Comparison of ENCODE assay signal across 13 cellular contexts in the genomic region with DNA sequence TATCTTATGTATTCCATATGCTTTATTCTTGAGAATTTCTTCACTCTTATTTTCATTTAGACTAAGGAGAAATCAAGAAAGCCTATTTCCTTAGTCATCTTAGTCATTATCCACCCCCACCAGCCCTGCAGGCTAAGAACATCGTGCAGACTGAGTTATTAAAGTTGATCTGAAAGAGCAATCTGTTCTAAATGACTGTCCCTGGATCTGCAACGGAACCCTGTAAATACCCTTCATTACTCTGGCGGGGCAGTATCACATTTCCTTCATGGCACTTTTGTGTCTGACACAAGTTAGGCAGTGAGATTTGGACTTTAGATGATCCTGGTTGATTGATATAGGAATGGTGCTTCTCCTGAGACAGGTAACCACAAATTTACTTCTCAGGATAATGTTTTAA. TPM values are rescaled to one million over a fixed set of nuclear protein-coding genes. Genes with fewer than 3 reads are reported as not detected.
DNase-seq lines count a peak whose midpoint lies in the region; ATAC-seq, FAIRE-seq and TF ChIP-seq lines count a peak whose summit lies in the region.
"Had no signal": no experiment of that assay in that cellular context is flagged by ENCODE, and none has a peak within 500 bp of the region (broad histone marks: within the 10 kb centered on the region; RNA-seq: fewer than 3 reads in every experiment).

No MANE protein-coding gene starts in this region.

- FAIRE-seq in HTR-8/SVneo (lab: Jason Lieb, UNC) (peak; percentile 94), GM12891 (lab: Jason Lieb, UNC) (no peak)

- H3K4me3 ChIP-seq in adipocyte (ENCODE audit: low read length), result peak overlapping the region; percentile 2
- H3K4me3 ChIP-seq: gastroesophageal sphincter, lower lobe of right lung had no signal

- H3K4me1 ChIP-seq in adipocyte (ENCODE audit: control insufficient read depth, insufficient read depth, low read length), result peaks cover 8% of the 10 kb centered on the region
- H3K4me1 ChIP-seq: lower lobe of right lung had no signal

- H3K9ac ChIP-seq in adipocyte (ENCODE audit: low read length), result no peak overlapping the region

- ATAC-seq in GM18505 (IDR thresholded peaks at IDR 0.05; ENCODE audit: unreplicated experiment), result no peak
- ATAC-seq: gastroesophageal sphincter, lower lobe of right lung had no signal

- TF ChIP-seq POLR2A in GM18505 (IDR thresholded peaks at IDR 0.05; ENCODE audit: borderline replicate concordance, extremely low read depth, insufficient read depth, insufficient read length) (no peak), GM12891 (IDR thresholded peaks at IDR 0.05; ENCODE audit: low read depth, low read length) (no peak)

- H3K9me3 ChIP-seq in adipocyte (ENCODE audit: control insufficient read depth, low read length), result no peaks in the 10 kb centered on the region
- H3K9me3 ChIP-seq: gastroesophageal sphincter, lower lobe of right lung had no signal

- peak; percentile 64 for DNase-seq in AG20443 (ENCODE audit: low spot score)
- peak; percentile 46 for DNase-seq in HTR-8/SVneo (ENCODE audit: insufficient read length, low spot score)
- peak; percentile 83 for DNase-seq in adipocyte (ENCODE audit: low read depth)
- peak; percentile 85 for DNase-seq in iris pigment epithelial cell (ENCODE audit: low read depth)
- DNase-seq in GM12891 (ENCODE audit: insufficient read length, low spot score), result no peak
- no peak for DNase-seq in GM19240 (ENCODE audit: insufficient read length, low spot score)
- no peak for DNase-seq in NCI-H1694 treated with DMSO at 0.1 percent for 48 hours (lab: John Stamatoyannopoulos, UW)
- DNase-seq: activated CD8-positive, alpha-beta memory T cell treated with anti-CD3 and anti-CD28 coated beads, Interleukin-2, amount 50 U/mL, for 4 hours; lower lobe of right lung; NCI-H774; retina had no signal

- no peaks in the 10 kb centered on the region for H3K36me3 ChIP-seq in adipocyte (ENCODE audit: control insufficient read depth, insufficient read depth, low read length, severe bottlenecking)
- H3K36me3 ChIP-seq: gastroesophageal sphincter, lower lobe of right lung had no signal

- H3K27me3 ChIP-seq in adipocyte (replicated peaks; ENCODE audit: control insufficient read depth, insufficient read depth, low read length), result no peaks in the 10 kb centered on the region
- H3K27me3 ChIP-seq: gastroesophageal sphincter had no signal

TF ChIP-seq in GM12891, 5 proteins besides CTCF, POLR2A, EP300 and RAD21:
- TF ChIP-seq PAX5 (IDR thresholded peaks at IDR 0.05; ENCODE audit: insufficient read depth, low read length, severe bottlenecking) (no peak), TAF1 (IDR thresholded peaks at IDR 0.05; ENCODE audit: low read depth, low read length) (no peak), POU2F2 (IDR thresholded peaks at IDR 0.05; ENCODE audit: low read depth, low read length) (no peak), SPI1 (IDR thresholded peaks at IDR 0.05; ENCODE audit: low read depth, low read length) (no peak), POLR2AphosphoS5 (IDR thresholded peaks at IDR 0.05; ENCODE audit: low read depth, low read length) (no peak)
TF ChIP-seq in GM12891: peak in this region for 0.

RNA-seq across cellular contexts. Expression of a gene that starts 3.5 kb away (rescaled TPM):
- not detected for polyA plus RNA-seq in GM12891 (2012; ENCODE audit: low read depth, missing spikeins)

RNA-seq across cellular contexts. Expression of a gene that starts 30.7 kb away (rescaled TPM):
- polyA plus RNA-seq in GM12891 (2012; ENCODE audit: low read depth, missing spikeins), result 20.7 TPM

Comparison
In these comparisons a context has a peak if more than half of its experiments do, and no peak if none do; other contexts are left out.
1. DNase-seq: peak in AG20443 (single experiment), HTR-8/SVneo (single experiment), adipocyte (single experiment) and iris pigment epithelial cell (single experiment); none in GM12891 (single experiment), GM19240 (single experiment) and NCI-H1694 treated with DMSO at 0.1 percent for 48 hours (single experiment).